18 cellular contexts compared by ENCODE assay signal in genomic region chr15:74159773-74160172, GRCh38. TPM values are rescaled to one million over a fixed set of nuclear protein-coding genes. Genes with fewer than 3 reads are reported as not detected.
"Had no signal": no experiment of that assay in that cellular context is flagged by ENCODE, and none has a peak within 500 bp of the region (broad histone marks: within the 10 kb centered on the region; RNA-seq: fewer than 3 reads in every experiment).

No MANE protein-coding gene starts in this region.

- H3K36me3 Mint-ChIP-seq: activated naive CD4-positive, alpha-beta T cell treated with anti-CD3 and anti-CD28 coated beads, Interleukin-2, amount 50 U/mL, for 72 hours; stimulated activated effector memory CD8-positive, alpha-beta T cell treated with anti-CD3 and anti-CD28 coated beads, Interleukin-12 subunit alpha, Interleukin-12 subunit beta, amount 100 ng/mL, for 72 hours had no signal

- H3K4me3 Mint-ChIP-seq: memory B cell; neural crest cell; stimulated activated effector memory CD8-positive, alpha-beta T cell treated with anti-CD3 and anti-CD28 coated beads, Interleukin-12 subunit alpha, Interleukin-12 subunit beta, amount 100 ng/mL, for 72 hours had no signal

- DNase-seq: activated CD4-positive, alpha-beta T cell treated with anti-CD3 and anti-CD28 coated beads for 1 hour; activated CD4-positive, alpha-beta T cell treated with anti-CD3 and anti-CD28 coated beads, Interleukin-2, amount 50 U/mL, for 1 hour; activated T-cell treated with anti-CD3 and anti-CD28 coated beads for 4 hours; heart left ventricle; islet precursor cell; left cardiac atrium; occipital lobe; small intestine; stimulated activated CD4-positive, alpha-beta T cell treated with anti-CD3 and anti-CD28 coated beads, Interleukin-2, amount 100 ng/mL, for 24 hours; stimulated activated naive CD8-positive, alpha-beta T cell treated with anti-CD3 and anti-CD28 coated beads, Interleukin-15, amount 100 ng/mL, for 72 hours had no signal

- ATAC-seq: heart left ventricle; stimulated activated effector memory CD8-positive, alpha-beta T cell treated with anti-CD3 and anti-CD28 coated beads, Interleukin-12 subunit alpha, Interleukin-12 subunit beta, amount 100 ng/mL, for 72 hours had no signal

- H3K27ac Mint-ChIP-seq: activated naive CD4-positive, alpha-beta T cell treated with anti-CD3 and anti-CD28 coated beads, Interleukin-2, amount 50 U/mL, for 72 hours; memory B cell; stimulated activated effector memory CD8-positive, alpha-beta T cell treated with anti-CD3 and anti-CD28 coated beads, Interleukin-12 subunit alpha, Interleukin-12 subunit beta, amount 100 ng/mL, for 72 hours had no signal

- H3K9me3 Mint-ChIP-seq: activated naive CD4-positive, alpha-beta T cell treated with anti-CD3 and anti-CD28 coated beads, Interleukin-2, amount 50 U/mL, for 72 hours; memory B cell; neural crest cell; stimulated activated effector memory CD8-positive, alpha-beta T cell treated with anti-CD3 and anti-CD28 coated beads, Interleukin-12 subunit alpha, Interleukin-12 subunit beta, amount 100 ng/mL, for 72 hours; stimulated activated naive CD8-positive, alpha-beta T cell treated with anti-CD3 and anti-CD28 coated beads, Interleukin-15, amount 100 ng/mL, for 72 hours had no signal

- H3K4me1 Mint-ChIP-seq: stimulated activated effector memory CD8-positive, alpha-beta T cell treated with anti-CD3 and anti-CD28 coated beads, Interleukin-12 subunit alpha, Interleukin-12 subunit beta, amount 100 ng/mL, for 72 hours had no signal

RNA-seq across cellular contexts. Expression of gene ISLR, which starts 13.7 kb away (rescaled TPM):
- total RNA-seq: activated naive CD4-positive, alpha-beta T cell treated with anti-CD3 and anti-CD28 coated beads, Interleukin-2, amount 50 U/mL, for 72 hours; epithelial cell of proximal tubule had no signal

RNA-seq across cellular contexts. Expression of gene ISLR2, which starts 29.4 kb away (rescaled TPM):
- total RNA-seq: activated naive CD4-positive, alpha-beta T cell treated with anti-CD3 and anti-CD28 coated beads, Interleukin-2, amount 50 U/mL, for 72 hours; bronchial epithelial cell; epithelial cell of proximal tubule; fibroblast of villous mesenchyme; myocyte had no signal

RNA-seq across cellular contexts. Expression of gene STRA6, which starts 42.8 kb away (rescaled TPM):
- total RNA-seq: left cardiac atrium, myocyte had no signal
